In the genomic region with DNA sequence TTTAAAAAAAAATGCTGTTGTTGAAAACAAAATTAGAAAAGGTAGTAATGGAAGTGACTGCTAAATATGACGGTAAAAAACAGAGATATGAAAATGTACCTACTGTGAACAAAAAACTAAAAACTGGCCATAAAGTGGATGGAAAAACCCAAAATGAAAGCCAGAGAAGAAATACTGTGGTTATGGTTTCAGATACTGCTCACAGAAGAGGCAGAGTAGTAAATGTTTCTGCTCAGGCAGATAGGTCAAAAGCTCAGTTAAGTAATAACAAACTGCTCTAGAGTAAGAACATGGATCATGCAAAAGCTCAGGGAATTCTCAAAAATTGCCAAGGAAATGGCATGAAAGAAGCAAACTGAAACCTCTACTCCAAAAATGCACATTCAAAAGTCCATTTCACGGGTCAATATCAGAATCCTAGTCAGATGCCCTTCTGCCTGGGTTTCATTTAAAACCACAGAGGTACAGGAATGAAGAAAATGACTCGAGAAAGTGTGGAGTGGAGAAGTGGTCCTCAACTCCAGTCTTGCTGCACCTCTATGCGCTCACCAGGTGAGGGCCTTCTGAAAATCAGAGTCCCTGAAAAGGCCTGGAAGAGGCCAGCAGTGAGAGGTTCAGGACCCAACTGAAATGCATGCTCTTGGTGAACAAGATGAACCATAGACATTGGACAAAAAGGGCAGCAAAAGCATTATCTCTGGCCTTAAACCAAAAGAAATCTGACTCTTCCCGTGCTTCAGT, we compare ENCODE assay signal across 17 cellular contexts.
DNase-seq lines count a peak whose midpoint lies in the region; ATAC-seq and TF ChIP-seq lines count a peak whose summit lies in the region.
"Had no signal": no experiment of that assay in that cellular context is flagged by ENCODE, and none has a peak within 500 bp of the region (broad histone marks: within the 10 kb centered on the region; RNA-seq: fewer than 3 reads in every experiment).

No MANE protein-coding gene starts in this region.

- ATAC-seq in foreskin keratinocyte: peak; percentile 15
- ATAC-seq: HepG2 had no signal

- H3K4me3 Mint-ChIP-seq in activated CD4-positive, alpha-beta memory T cell treated with anti-CD3 and anti-CD28 coated beads, Interleukin-2, amount 10 ng/mL, durations not matched to agents 7 days and 5 days: no peak overlapping the region
- H3K4me3 Mint-ChIP-seq: CD4-positive, CD25-positive, alpha-beta regulatory T cell had no signal

- H3K27ac Mint-ChIP-seq in activated CD4-positive, alpha-beta memory T cell treated with anti-CD3 and anti-CD28 coated beads, Interleukin-2, amount 10 ng/mL, durations not matched to agents 7 days and 5 days: no peak overlapping the region
- H3K27ac Mint-ChIP-seq: CD4-positive, CD25-positive, alpha-beta regulatory T cell had no signal

- in situ Hi-C loops in SK-MEL-5 (cut with HindIII; ENCODE audit: low pct_unique_long_range_greater_than_20kb, low sequenced_read_pairs) (no loop called here), GM13976 (cut with MboI; ENCODE audit: low sequenced_read_pairs, unreplicated experiment) (no loop called here)

- H3K4me3 ChIP-seq in BE2C (ENCODE audit: low read depth, low read length): no peak overlapping the region

- DNase-seq in BE2C (no peak), HuH-7 (ENCODE audit: low spot score) (peak; percentile 33), SK-MEL-5 (ENCODE audit: low read depth, low spot score) (peak; percentile 2), foreskin keratinocyte (no peak), NCI-H2227 (lab: John Stamatoyannopoulos, UW; ENCODE audit: unreplicated experiment) (no peak), cerebellum (ENCODE audit: low spot score) (no peak), GM13976 (ENCODE audit: low spot score) (no peak)
- DNase-seq in activated CD4-positive, alpha-beta memory T cell treated with anti-CD3 and anti-CD28 coated beads, Interleukin-2, amount 10 ng/mL, durations not matched to agents 7 days and 5 days: no peak
- DNase-seq: AML-193; Calu3; CD4-positive, CD25-positive, alpha-beta regulatory T cell; GF-D8; NCI-H1436 treated with DMSO at 0.1 percent for 48 hours; NCI-H2107; NCI-H446; SHP77 had no signal

- no peaks in the 10 kb centered on the region for H3K9me3 ChIP-seq in BE2C

- H3K9me3 Mint-ChIP-seq in activated CD4-positive, alpha-beta memory T cell treated with anti-CD3 and anti-CD28 coated beads, Interleukin-2, amount 10 ng/mL, durations not matched to agents 7 days and 5 days: peaks cover 18% of the 10 kb centered on the region

- TF ChIP-seq CTCF in BE2C (IDR thresholded peaks at IDR 0.05; ENCODE audit: low read depth, low read length): peak; percentile 19; the same call in 1 of the 2 replicates
- no peak for TF ChIP-seq CTCF in foreskin keratinocyte (conservative IDR thresholded peaks at IDR 0.05)
- no peak for TF ChIP-seq CTCF in GM13976 (IDR thresholded peaks at IDR 0.05; ENCODE audit: borderline replicate concordance, control extremely low read depth, extremely low read depth, insufficient read depth, missing control alignments)

- no peaks in the 10 kb centered on the region for H3K36me3 ChIP-seq in BE2C

- no peak overlapping the region for H3K27ac ChIP-seq in foreskin keratinocyte

- no peaks in the 10 kb centered on the region for H3K27me3 ChIP-seq in BE2C
- no peaks in the 10 kb centered on the region for H3K27me3 ChIP-seq in foreskin keratinocyte

- H3K4me1 ChIP-seq in BE2C: no peaks in the 10 kb centered on the region; the same call in 1 of the 2 replicates
- no peaks in the 10 kb centered on the region for H3K4me1 ChIP-seq in foreskin keratinocyte

- POLR2A ChIA-PET in activated CD4-positive, alpha-beta memory T cell treated with anti-CD3 and anti-CD28 coated beads, Interleukin-2, amount 10 ng/mL, durations not matched to agents 7 days and 5 days (lab: Charles Lee): no interaction called here

- H3K36me3 Mint-ChIP-seq in activated CD4-positive, alpha-beta memory T cell treated with anti-CD3 and anti-CD28 coated beads, Interleukin-2, amount 10 ng/mL, durations not matched to agents 7 days and 5 days (ENCODE audit: low read depth): no peaks in the 10 kb centered on the region
- H3K36me3 Mint-ChIP-seq: CD4-positive, CD25-positive, alpha-beta regulatory T cell had no signal

- CTCF ChIA-PET in activated CD4-positive, alpha-beta memory T cell treated with anti-CD3 and anti-CD28 coated beads, Interleukin-2, amount 10 ng/mL, durations not matched to agents 7 days and 5 days (lab: Charles Lee): no interaction called here

- no peaks in the 10 kb centered on the region for H3K27me3 Mint-ChIP-seq in activated CD4-positive, alpha-beta memory T cell treated with anti-CD3 and anti-CD28 coated beads, Interleukin-2, amount 10 ng/mL, durations not matched to agents 7 days and 5 days
- H3K27me3 Mint-ChIP-seq: CD4-positive, CD25-positive, alpha-beta regulatory T cell had no signal

- no peaks in the 10 kb centered on the region for H3K4me1 Mint-ChIP-seq in activated CD4-positive, alpha-beta memory T cell treated with anti-CD3 and anti-CD28 coated beads, Interleukin-2, amount 10 ng/mL, durations not matched to agents 7 days and 5 days

Comparison
In these comparisons a context has a peak if more than half of its experiments do, and no peak if none do; other contexts are left out.
1. DNase-seq: peak in HuH-7 (single experiment) and SK-MEL-5 (single experiment); none in BE2C (single experiment), foreskin keratinocyte (0 of 2), NCI-H2227 (single experiment), cerebellum (single experiment), GM13976 (single experiment) and activated CD4-positive, alpha-beta memory T cell treated with anti-CD3 and anti-CD28 coated beads, Interleukin-2, amount 10 ng/mL, durations not matched to agents 7 days and 5 days (single experiment).